In genomic region chr18:47775961-47776360, GRCh38 we compare ENCODE assay signal across 13 cellular contexts.
DNase-seq lines count a peak whose midpoint lies in the region; ATAC-seq, FAIRE-seq and TF ChIP-seq lines count a peak whose summit lies in the region.
"Had no signal": no experiment of that assay in that cellular context is flagged by ENCODE, and none has a peak within 500 bp of the region (broad histone marks: within the 10 kb centered on the region; RNA-seq: fewer than 3 reads in every experiment).

No MANE protein-coding gene starts in this region.

- ATAC-seq in HG02870 (IDR thresholded peaks at IDR 0.05; ENCODE audit: unreplicated experiment) = no peak
- ATAC-seq: activated CD8-positive, alpha-beta T cell treated with anti-CD3 and anti-CD28 coated beads, Interleukin-2, amount 10 ng/mL, durations not matched to agents 7 days and 5 days; effector memory CD8-positive, alpha-beta T cell had no signal

- no peaks in the 10 kb centered on the region for H3K9me3 ChIP-seq in AG04450 (ENCODE audit: control insufficient read depth, insufficient read depth, low read length)
- H3K9me3 ChIP-seq: SJSA1 had no signal

- POLR2A ChIA-PET in AG04450 (lab: Yijun Ruan, JAX) = no interaction called here

- in situ Hi-C loops in GM13976 (cut with MboI; ENCODE audit: low sequenced_read_pairs, unreplicated experiment) = loop anchor here (10.0 kb wide), 1 partner anchor 659 kb away; no protein-coding TSS in a partner anchor

- no peak overlapping the region for H3K27ac ChIP-seq in AG04450 (ENCODE audit: low read depth, low read length)
- H3K27ac ChIP-seq: SJSA1 had no signal

- peak; percentile 34 for TF ChIP-seq CTCF in AG04450 (IDR thresholded peaks at IDR 0.05; ENCODE audit: low read depth, low read length)
- peak; percentile 13 for TF ChIP-seq CTCF in GM13976 (IDR thresholded peaks at IDR 0.05; ENCODE audit: borderline replicate concordance, control extremely low read depth, extremely low read depth, insufficient read depth, missing control alignments)
- peak; percentile 34 for TF ChIP-seq CTCF in fibroblast of villous mesenchyme (IDR thresholded peaks at IDR 0.05; ENCODE audit: insufficient read depth, low read depth, low read length)

- DNase-seq in AG04450 (ENCODE audit: low read depth, low spot score) = no peak
- no peak for DNase-seq in GM13976 (ENCODE audit: low spot score)
- peak; percentile 19 for DNase-seq in fibroblast of villous mesenchyme (ENCODE audit: low read depth)
- DNase-seq in MV-4-11 (lab: John Stamatoyannopoulos, UW) = no peak
- no peak for DNase-seq in SKM-1 treated with dmso at 0.1 percent for 144 hours (lab: John Stamatoyannopoulos, UW; ENCODE audit: unreplicated experiment)
- DNase-seq in mesenteric fat pad (ENCODE audit: low spot score) = no peak
- DNase-seq: activated CD8-positive, alpha-beta T cell treated with anti-CD3 and anti-CD28 coated beads, Interleukin-2, amount 10 ng/mL, durations not matched to agents 7 days and 5 days; CD8-positive, alpha-beta memory T cell; effector memory CD8-positive, alpha-beta T cell; NCI-H2029 treated with DMSO at 0.1 percent for 48 hours had no signal

- H3K4me3 ChIP-seq in AG04450 (ENCODE audit: low read depth, low read length) (no peak overlapping the region), fibroblast of villous mesenchyme (ENCODE audit: low read depth, low read length) (no peak overlapping the region)
- H3K4me3 ChIP-seq: SJSA1 had no signal

- no peaks in the 10 kb centered on the region for H3K27me3 ChIP-seq in AG04450 (ENCODE audit: control insufficient read depth, insufficient read depth, low read length)

- CTCF ChIA-PET in AG04450 (lab: Charles Lee) = interaction anchor here (0.6 to 1.3 kb wide), 4 partner anchors 210 to 250 kb away, joined by 3 read pairs; no protein-coding TSS in a partner anchor

- FAIRE-seq in TTC549 (lab: Jason Lieb, UNC) = peak; percentile 67
